ENCODE assay signal across 11 cellular contexts in the genomic region with DNA sequence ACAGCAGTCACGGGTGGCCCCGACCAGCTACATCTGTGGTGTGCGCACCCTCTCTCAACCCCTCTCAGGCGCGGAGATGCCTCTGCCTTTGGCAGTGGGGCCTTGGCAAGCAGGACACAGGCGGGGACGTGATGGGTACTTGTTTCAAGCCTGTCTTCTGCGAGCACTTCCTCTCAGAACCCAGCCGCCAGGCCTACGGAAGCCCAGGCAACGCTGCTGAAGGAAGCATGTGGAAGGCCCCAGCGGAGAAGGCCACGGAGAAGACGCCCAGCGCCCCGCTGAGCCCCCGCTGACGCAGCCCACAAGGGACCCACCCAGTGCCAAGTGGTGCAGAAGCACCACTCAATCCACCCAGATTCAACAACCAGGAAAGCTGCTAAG. TPM values are rescaled to one million over a fixed set of nuclear protein-coding genes. Genes with fewer than 3 reads are reported as not detected.
A peak's percentile ranks its signal among the peaks of the same experiment; 100 is the strongest.
DNase-seq lines count a peak whose midpoint lies in the region; ATAC-seq and TF ChIP-seq lines count a peak whose summit lies in the region.
"Had no signal": no experiment of that assay in that cellular context is flagged by ENCODE, and none has a peak within 500 bp of the region (broad histone marks: within the 10 kb centered on the region; RNA-seq: fewer than 3 reads in every experiment).

No MANE protein-coding gene starts in this region.

- no peak overlapping the region for H3K4me2 ChIP-seq in smooth muscle cell

- H3K4me1 ChIP-seq in right atrium auricular region (peaks cover 0 to 70% of the 10 kb centered on the region in 2 donors), skeletal muscle tissue (ENCODE audit: control insufficient read depth in 3 of 3, insufficient read depth in 3 of 3, low read length in 3 of 3) (peaks cover 41 to 52% (median 48%) of the 10 kb centered on the region in 3 donors), smooth muscle cell (ENCODE audit: low read depth) (peaks cover 15% of the 10 kb centered on the region)

- H3K27ac ChIP-seq in right atrium auricular region: peak overlapping the region; percentile 86 to 90
- peak overlapping the region; percentile 23 for H3K27ac ChIP-seq in skeletal muscle tissue (ENCODE audit: low read depth, low read length)
- H3K27ac ChIP-seq in smooth muscle cell (ENCODE audit: low read depth): no peak overlapping the region

- no peak overlapping the region for H2AFZ ChIP-seq in smooth muscle cell (ENCODE audit: low read depth)

- peaks cover 9% of the 10 kb centered on the region for H3F3A ChIP-seq in smooth muscle cell (ENCODE audit: low read depth)

- ATAC-seq in HG02973 (IDR thresholded peaks at IDR 0.05; ENCODE audit: unreplicated experiment): no peak

- TF ChIP-seq CTCF in CD14-positive monocyte (IDR thresholded peaks at IDR 0.05) (no peak), right atrium auricular region (IDR thresholded peaks at IDR 0.05) (no peak), smooth muscle cell (IDR thresholded peaks at IDR 0.05; ENCODE audit: borderline replicate concordance, insufficient read depth, poor library complexity, severe bottlenecking) (no peak)

- peak overlapping the region; percentile 27 to 68 for H3K4me3 Mint-ChIP-seq in CD14-positive monocyte
- peak overlapping the region; percentile 30 for H3K4me3 Mint-ChIP-seq in activated naive CD8-positive, alpha-beta T cell treated with anti-CD3 and anti-CD28 coated beads for 36 hours
- H3K4me3 Mint-ChIP-seq in activated T-helper 2 cell treated with anti-CD3 and anti-CD28 coated beads, Interferon-gamma antibody, Interleukin-2, Interleukin-4, amounts not matched to agents 10 μg/mL and 5 μg/mL and 100 μg/mL, durations not matched to agents 14 hours and 24 hours and 36 hours (ENCODE audit: low read depth): no peak overlapping the region

- DNase-seq in CD14-positive monocyte (ENCODE audit: low spot score) (peak; percentile 69), right atrium auricular region (ENCODE audit: low spot score) (peak; percentile 70), NCI-H526 treated with DMSO at 0.1 percent for 48 hours (lab: John Stamatoyannopoulos, UW) (no peak), smooth muscle cell (lab: John Stamatoyannopoulos, UW; ENCODE audit: unreplicated experiment) (no peak)
- DNase-seq in activated naive CD8-positive, alpha-beta T cell treated with anti-CD3 and anti-CD28 coated beads for 36 hours: no peak
- DNase-seq in activated T-helper 2 cell treated with anti-CD3 and anti-CD28 coated beads, Interferon-gamma antibody, Interleukin-2, Interleukin-4, amounts not matched to agents 10 μg/mL and 5 μg/mL and 100 μg/mL, durations not matched to agents 14 hours and 24 hours and 36 hours (ENCODE audit: low spot score): no peak
- DNase-seq: dermis blood vessel endothelial cell, Karpas-422, NCI-H187 treated with DMSO at 0.1 percent for 48 hours had no signal

- H3K4me1 Mint-ChIP-seq in CD14-positive monocyte: peaks cover 32% of the 10 kb centered on the region
- H3K4me1 Mint-ChIP-seq in activated naive CD8-positive, alpha-beta T cell treated with anti-CD3 and anti-CD28 coated beads for 36 hours: peaks cover 34% of the 10 kb centered on the region
- H3K4me1 Mint-ChIP-seq in activated T-helper 2 cell treated with anti-CD3 and anti-CD28 coated beads, Interferon-gamma antibody, Interleukin-2, Interleukin-4, amounts not matched to agents 10 μg/mL and 5 μg/mL and 100 μg/mL, durations not matched to agents 14 hours and 24 hours and 36 hours (ENCODE audit: low read depth): peaks cover 3% of the 10 kb centered on the region

- H3K36me3 Mint-ChIP-seq in CD14-positive monocyte: peaks cover 37 to 59% of the 10 kb centered on the region in 2 donors
- peaks cover 20% of the 10 kb centered on the region for H3K36me3 Mint-ChIP-seq in activated naive CD8-positive, alpha-beta T cell treated with anti-CD3 and anti-CD28 coated beads for 36 hours
- peaks cover 10% of the 10 kb centered on the region for H3K36me3 Mint-ChIP-seq in activated T-helper 2 cell treated with anti-CD3 and anti-CD28 coated beads, Interferon-gamma antibody, Interleukin-2, Interleukin-4, amounts not matched to agents 10 μg/mL and 5 μg/mL and 100 μg/mL, durations not matched to agents 14 hours and 24 hours and 36 hours (ENCODE audit: low read depth)

- no peaks in the 10 kb centered on the region for H3K27me3 Mint-ChIP-seq in CD14-positive monocyte (ENCODE audit: low read depth in 3 of 3)
- H3K27me3 Mint-ChIP-seq in activated naive CD8-positive, alpha-beta T cell treated with anti-CD3 and anti-CD28 coated beads for 36 hours: no peaks in the 10 kb centered on the region
- H3K27me3 Mint-ChIP-seq in activated T-helper 2 cell treated with anti-CD3 and anti-CD28 coated beads, Interferon-gamma antibody, Interleukin-2, Interleukin-4, amounts not matched to agents 10 μg/mL and 5 μg/mL and 100 μg/mL, durations not matched to agents 14 hours and 24 hours and 36 hours (ENCODE audit: low read depth): no peaks in the 10 kb centered on the region

- H4K20me1 ChIP-seq in smooth muscle cell (ENCODE audit: low read depth): peaks cover 11% of the 10 kb centered on the region

- H3K27me3 ChIP-seq in right atrium auricular region (no peaks in the 10 kb centered on the region), skeletal muscle tissue (ENCODE audit: control insufficient read depth in 3 of 3, insufficient read depth in 3 of 3, low read length in 3 of 3) (no peaks in the 10 kb centered on the region), smooth muscle cell (ENCODE audit: low read depth) (no peaks in the 10 kb centered on the region)

- H3K36me3 ChIP-seq in right atrium auricular region (no peaks in the 10 kb centered on the region), skeletal muscle tissue (ENCODE audit: control insufficient read depth in 3 of 3, insufficient read depth in 3 of 3, low read length in 3 of 3) (peaks cover 4 to 12% (median 5%) of the 10 kb centered on the region in 3 donors), smooth muscle cell (ENCODE audit: low read depth) (no peaks in the 10 kb centered on the region)

- peak overlapping the region in 1 of 3 donors; percentile 72 for H3K9ac ChIP-seq in skeletal muscle tissue (ENCODE audit: low read depth in 1 of 3, low read length in 3 of 3)
- no peak overlapping the region for H3K9ac ChIP-seq in smooth muscle cell (ENCODE audit: low read depth)

- H3K27ac Mint-ChIP-seq in CD14-positive monocyte: peak overlapping the region; percentile 76 to 89 (median 86)
- peak overlapping the region; percentile 18 for H3K27ac Mint-ChIP-seq in activated naive CD8-positive, alpha-beta T cell treated with anti-CD3 and anti-CD28 coated beads for 36 hours
- H3K27ac Mint-ChIP-seq in activated T-helper 2 cell treated with anti-CD3 and anti-CD28 coated beads, Interferon-gamma antibody, Interleukin-2, Interleukin-4, amounts not matched to agents 10 μg/mL and 5 μg/mL and 100 μg/mL, durations not matched to agents 14 hours and 24 hours and 36 hours: no peak overlapping the region

- WGBS in smooth muscle cell (ENCODE audit: low lambda C conversion rate): 97% methylated on average over 18 of the region's 18 CpGs

- H3K9me3 Mint-ChIP-seq in CD14-positive monocyte: no peaks in the 10 kb centered on the region
- no peaks in the 10 kb centered on the region for H3K9me3 Mint-ChIP-seq in activated naive CD8-positive, alpha-beta T cell treated with anti-CD3 and anti-CD28 coated beads for 36 hours
- no peaks in the 10 kb centered on the region for H3K9me3 Mint-ChIP-seq in activated T-helper 2 cell treated with anti-CD3 and anti-CD28 coated beads, Interferon-gamma antibody, Interleukin-2, Interleukin-4, amounts not matched to agents 10 μg/mL and 5 μg/mL and 100 μg/mL, durations not matched to agents 14 hours and 24 hours and 36 hours

- H3K9me3 ChIP-seq in right atrium auricular region: no peaks in the 10 kb centered on the region
- H3K9me3 ChIP-seq in skeletal muscle tissue (ENCODE audit: control insufficient read depth in 3 of 3, low read length in 3 of 3): no peaks in the 10 kb centered on the region
- no peaks in the 10 kb centered on the region for H3K9me3 ChIP-seq in smooth muscle cell (replicated peaks; ENCODE audit: low read depth)

- intact Hi-C loops in CD14-positive monocyte (cut with micrococcal nuclease): no loop called here
- intact Hi-C loops in activated T-helper 2 cell treated with anti-CD3 and anti-CD28 coated beads, Interferon-gamma antibody, Interleukin-2, Interleukin-4, amounts not matched to agents 10 μg/mL and 5 μg/mL and 100 μg/mL, durations not matched to agents 14 hours and 24 hours and 36 hours (cut with micrococcal nuclease): no loop called here

- H3K79me2 ChIP-seq in smooth muscle cell (ENCODE audit: low read depth): peaks cover 28% of the 10 kb centered on the region

- H3K4me3 ChIP-seq in right atrium auricular region (no peak overlapping the region), skeletal muscle tissue (ENCODE audit: low read length in 3 of 3) (peak overlapping the region in 1 of 3 donors; percentile 29), smooth muscle cell (no peak overlapping the region)

RNA-seq across cellular contexts. Expression of gene SERPINB6, which starts 13.0 kb away (rescaled TPM):
- 100 to 1,000 TPM; 200 to 208 TPM for polyA plus RNA-seq in CD14-positive monocyte
- total RNA-seq in activated naive CD8-positive, alpha-beta T cell treated with anti-CD3 and anti-CD28 coated beads for 36 hours: 10 to 100 TPM; 54.9 to 56.0 TPM
- total RNA-seq in right atrium auricular region: 100 to 1,000 TPM; 181 to 184 TPM
- total RNA-seq in skeletal muscle tissue: 52.7 TPM
- total RNA-seq in activated T-helper 2 cell treated with anti-CD3 and anti-CD28 coated beads, Interferon-gamma antibody, Interleukin-2, Interleukin-4, amounts not matched to agents 10 μg/mL and 5 μg/mL and 100 μg/mL, durations not matched to agents 14 hours and 24 hours and 36 hours: 72.0 and 73.0 TPM in 2 replicates
- total RNA-seq in smooth muscle cell: 67.8 and 85.1 TPM in 2 replicates
- 116 and 118 TPM in 2 replicates for polyA plus RNA-seq in smooth muscle cell

RNA-seq across cellular contexts. Expression of gene NQO2, which starts 41.4 kb away (rescaled TPM):
- 100 to 1,000 TPM; 146 to 281 TPM for polyA plus RNA-seq in CD14-positive monocyte
- 10 to 100 TPM; 12.8 to 13.7 TPM for total RNA-seq in activated naive CD8-positive, alpha-beta T cell treated with anti-CD3 and anti-CD28 coated beads for 36 hours
- total RNA-seq in right atrium auricular region: 10 to 100 TPM; 37.6 to 68.1 TPM
- 5.7 TPM for total RNA-seq in skeletal muscle tissue
- 42.5 and 45.6 TPM in 2 replicates for total RNA-seq in activated T-helper 2 cell treated with anti-CD3 and anti-CD28 coated beads, Interferon-gamma antibody, Interleukin-2, Interleukin-4, amounts not matched to agents 10 μg/mL and 5 μg/mL and 100 μg/mL, durations not matched to agents 14 hours and 24 hours and 36 hours
- total RNA-seq in smooth muscle cell: 12.9 and 16.4 TPM in 2 replicates
- polyA plus RNA-seq in smooth muscle cell: 33.6 and 49.0 TPM in 2 replicates

RNA-seq across cellular contexts. Expression of gene SERPINB9, which starts 55.2 kb away (rescaled TPM):
- 10 to 100 TPM; 34.3 to 77.7 TPM for polyA plus RNA-seq in CD14-positive monocyte
- 10 to 100 TPM; 51.3 to 51.4 TPM for total RNA-seq in activated naive CD8-positive, alpha-beta T cell treated with anti-CD3 and anti-CD28 coated beads for 36 hours
- total RNA-seq in right atrium auricular region: 10 to 100 TPM; 11.2 to 17.5 TPM
- 3.1 TPM for total RNA-seq in skeletal muscle tissue
- total RNA-seq in activated T-helper 2 cell treated with anti-CD3 and anti-CD28 coated beads, Interferon-gamma antibody, Interleukin-2, Interleukin-4, amounts not matched to agents 10 μg/mL and 5 μg/mL and 100 μg/mL, durations not matched to agents 14 hours and 24 hours and 36 hours: 120 and 123 TPM in 2 replicates
- total RNA-seq in smooth muscle cell: 22.4 and 23.7 TPM in 2 replicates
- 12.9 and 14.5 TPM in 2 replicates for polyA plus RNA-seq in smooth muscle cell

Comparison
In these comparisons a context has a peak if more than half of its experiments do, and no peak if none do; other contexts are left out.
1. DNase-seq: peak in CD14-positive monocyte (single experiment) and right atrium auricular region (single experiment); none in activated naive CD8-positive, alpha-beta T cell treated with anti-CD3 and anti-CD28 coated beads for 36 hours (single experiment), NCI-H526 treated with DMSO at 0.1 percent for 48 hours (single experiment), activated T-helper 2 cell treated with anti-CD3 and anti-CD28 coated beads, Interferon-gamma antibody, Interleukin-2, Interleukin-4, amounts not matched to agents 10 μg/mL and 5 μg/mL and 100 μg/mL, durations not matched to agents 14 hours and 24 hours and 36 hours (single experiment) and smooth muscle cell (single experiment).